ENCODE assay signal across 25 cellular contexts in the genomic region with DNA sequence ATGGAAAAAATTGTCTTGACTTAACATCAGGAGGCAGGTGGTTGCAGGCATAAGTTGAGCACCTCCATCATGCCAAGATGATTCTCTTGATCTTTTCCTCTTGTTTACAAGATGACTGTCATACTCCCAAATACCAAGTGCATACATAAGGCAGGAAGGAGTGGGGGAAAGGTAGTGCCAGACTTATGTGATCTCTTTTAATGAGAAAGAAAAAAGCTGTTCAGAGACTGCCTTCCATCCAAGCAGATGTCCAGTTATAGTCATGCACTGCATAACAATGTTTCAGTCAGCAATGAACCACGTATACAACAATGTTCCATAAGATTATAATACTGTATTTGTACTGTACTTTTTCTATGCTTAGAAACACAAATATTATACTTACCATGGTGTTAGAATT.
"Had no signal": no experiment of that assay in that cellular context is flagged by ENCODE, and none has a peak within 500 bp of the region (broad histone marks: within the 10 kb centered on the region; RNA-seq: fewer than 3 reads in every experiment).

No MANE protein-coding gene starts in this region.

- H3K27ac Mint-ChIP-seq: activated CD8-positive, alpha-beta T cell treated with anti-CD3 and anti-CD28 coated beads for 36 hours; activated naive CD4-positive, alpha-beta T cell treated with anti-CD3 and anti-CD28 coated beads, Interleukin-2, amount 50 U/mL, for 24 hours; activated naive CD8-positive, alpha-beta T cell treated with anti-CD3 and anti-CD28 coated beads, Interleukin-2, amount 50 U/mL, for 24 hours; activated T-helper 17 cell treated with anti-CD3 and anti-CD28 coated beads, Interleukin-2, amount 50 U/mL, for 72 hours; immature natural killer cell; mesothelial cell of epicardium; naive thymus-derived CD4-positive, alpha-beta T cell had no signal

- H3K9me3 ChIP-seq: pancreas, prostate gland, suprapubic skin, tibial artery had no signal

- H3K27ac ChIP-seq: pancreas, prostate gland, sigmoid colon, suprapubic skin, tibial artery had no signal

- H3K27me3 ChIP-seq: pancreas, sigmoid colon, suprapubic skin, tibial artery had no signal

- H3K4me3 Mint-ChIP-seq: activated CD8-positive, alpha-beta T cell treated with anti-CD3 and anti-CD28 coated beads for 36 hours; activated naive CD4-positive, alpha-beta T cell treated with anti-CD3 and anti-CD28 coated beads, Interleukin-2, amount 50 U/mL, for 24 hours; activated naive CD8-positive, alpha-beta T cell treated with anti-CD3 and anti-CD28 coated beads, Interleukin-2, amount 50 U/mL, for 24 hours; activated T-cell treated with anti-CD3 and anti-CD28 coated beads, Interleukin-2, amount 50 U/mL, for 4 hours; activated T-helper 17 cell treated with anti-CD3 and anti-CD28 coated beads, Interleukin-2, amount 50 U/mL, for 72 hours; immature natural killer cell; mesothelial cell of epicardium; naive thymus-derived CD4-positive, alpha-beta T cell had no signal

- DNase-seq: activated CD4-positive, alpha-beta T cell treated with anti-CD3 and anti-CD28 coated beads for 1 hour; activated CD4-positive, alpha-beta T cell treated with anti-CD3 and anti-CD28 coated beads, Interleukin-2, amount 50 U/mL, for 1 hour; activated CD8-positive, alpha-beta T cell treated with anti-CD3 and anti-CD28 coated beads for 36 hours; activated gamma-delta T cell treated with Interleukin-2 at 50 U/mL for 16 hours; activated naive CD8-positive, alpha-beta T cell treated with anti-CD3 and anti-CD28 coated beads, Interleukin-2, amount 50 U/mL, for 24 hours; activated T-cell treated with anti-CD3 and anti-CD28 coated beads, Interleukin-2, amount 50 U/mL, for 4 hours; amygdala; caudate nucleus; head of caudate nucleus; hypothalamus; immature natural killer cell; kidney; naive thymus-derived CD4-positive, alpha-beta T cell; pancreas; sigmoid colon; stimulated activated CD4-positive, alpha-beta T cell treated with anti-CD3 and anti-CD28 coated beads, Interleukin-1b, Interleukin-23, amount 100 ng/mL, for 48 hours; stimulated activated naive CD4-positive, alpha-beta T cell; T-helper 2 cell; tibial artery had no signal

- ATAC-seq: activated CD8-positive, alpha-beta T cell treated with anti-CD3 and anti-CD28 coated beads for 36 hours; activated naive CD8-positive, alpha-beta T cell treated with anti-CD3 and anti-CD28 coated beads, Interleukin-2, amount 50 U/mL, for 24 hours; activated T-cell treated with anti-CD3 and anti-CD28 coated beads, Interleukin-2, amount 50 U/mL, for 4 hours; activated T-helper 17 cell treated with anti-CD3 and anti-CD28 coated beads, Interleukin-2, amount 50 U/mL, for 72 hours; naive thymus-derived CD4-positive, alpha-beta T cell; pancreas had no signal

- H3K4me3 ChIP-seq: pancreas, prostate gland, sigmoid colon, smooth muscle cell, suprapubic skin, tibial artery had no signal

- H3K4me2 ChIP-seq: smooth muscle cell had no signal

- H3K36me3 Mint-ChIP-seq: activated naive CD4-positive, alpha-beta T cell treated with anti-CD3 and anti-CD28 coated beads, Interleukin-2, amount 50 U/mL, for 24 hours; immature natural killer cell; naive thymus-derived CD4-positive, alpha-beta T cell had no signal

- H3K4me1 ChIP-seq: pancreas, prostate gland, sigmoid colon had no signal

- H3K36me3 ChIP-seq: pancreas, prostate gland, sigmoid colon, suprapubic skin, tibial artery had no signal

- H3K4me1 Mint-ChIP-seq: activated naive CD4-positive, alpha-beta T cell treated with anti-CD3 and anti-CD28 coated beads, Interleukin-2, amount 50 U/mL, for 24 hours; activated naive CD8-positive, alpha-beta T cell treated with anti-CD3 and anti-CD28 coated beads, Interleukin-2, amount 50 U/mL, for 24 hours; activated T-helper 17 cell treated with anti-CD3 and anti-CD28 coated beads, Interleukin-2, amount 50 U/mL, for 72 hours; immature natural killer cell; mesothelial cell of epicardium; naive thymus-derived CD4-positive, alpha-beta T cell had no signal

- H3K9me3 Mint-ChIP-seq: activated CD8-positive, alpha-beta T cell treated with anti-CD3 and anti-CD28 coated beads for 36 hours; activated naive CD4-positive, alpha-beta T cell treated with anti-CD3 and anti-CD28 coated beads, Interleukin-2, amount 50 U/mL, for 24 hours; activated naive CD8-positive, alpha-beta T cell treated with anti-CD3 and anti-CD28 coated beads, Interleukin-2, amount 50 U/mL, for 24 hours; activated T-cell treated with anti-CD3 and anti-CD28 coated beads, Interleukin-2, amount 50 U/mL, for 4 hours; activated T-helper 17 cell treated with anti-CD3 and anti-CD28 coated beads, Interleukin-2, amount 50 U/mL, for 72 hours had no signal
